Comparison of ENCODE assay signal across 13 cellular contexts in genomic region chr7:107152011-107152410, GRCh38. TPM values are rescaled to one million over a fixed set of nuclear protein-coding genes. Genes with fewer than 3 reads are reported as not detected.
DNase-seq lines count a peak whose midpoint lies in the region; TF ChIP-seq lines count a peak whose summit lies in the region.
"Had no signal": no experiment of that assay in that cellular context is flagged by ENCODE, and none has a peak within 500 bp of the region (broad histone marks: within the 10 kb centered on the region; RNA-seq: fewer than 3 reads in every experiment).

No MANE protein-coding gene starts in this region.

- H2BK15ac ChIP-seq in mesenchymal stem cell (ENCODE audit: low read depth, poor library complexity, severe bottlenecking): no peak overlapping the region

- H3K4ac ChIP-seq in mesenchymal stem cell (ENCODE audit: low read depth in 1 of 2, low read length in 2 of 2): no peak overlapping the region

- H2BK120ac ChIP-seq in mesenchymal stem cell (ENCODE audit: low read depth, low read length): no peak overlapping the region

- no peak overlapping the region for H4K91ac ChIP-seq in mesenchymal stem cell (ENCODE audit: low read length)

- H3K9ac ChIP-seq in mammary epithelial cell (ENCODE audit: insufficient read depth, low read length): no peak overlapping the region
- H3K9ac ChIP-seq in mesenchymal stem cell (ENCODE audit: low read length): peak overlapping the region; percentile 9

- no peaks in the 10 kb centered on the region for H3K79me1 ChIP-seq in mesenchymal stem cell (replicated peaks; ENCODE audit: low read length, poor library complexity, severe bottlenecking)

- H2AFZ ChIP-seq in mammary epithelial cell (ENCODE audit: low read depth, low read length) (peak overlapping the region; percentile 53), mesenchymal stem cell (ENCODE audit: low read depth, low read length) (no peak overlapping the region)

- H3K9me3 ChIP-seq in mammary epithelial cell (replicated peaks; ENCODE audit: insufficient read depth, low read length) (no peaks in the 10 kb centered on the region), mesenchymal stem cell (ENCODE audit: control insufficient read depth, low read length) (no peaks in the 10 kb centered on the region), ascending aorta (no peaks in the 10 kb centered on the region)
- H3K9me3 ChIP-seq: heart left ventricle had no signal

- H3K14ac ChIP-seq in mesenchymal stem cell (ENCODE audit: low read length in 2 of 2): no peak overlapping the region

- no peak overlapping the region for H4K8ac ChIP-seq in mesenchymal stem cell (ENCODE audit: low read length)

- DNase-seq in EH (ENCODE audit: low read depth): peak; percentile 73
- DNase-seq in M059J (ENCODE audit: low read depth): peak; percentile 71
- peak; percentile 73 for DNase-seq in mammary epithelial cell
- DNase-seq in mesenchymal stem cell: peak; percentile 57
- DNase-seq in iPS-NIHi11 (ENCODE audit: low spot score): no peak
- no peak for DNase-seq in ascending aorta (ENCODE audit: low spot score in 2 of 2)
- no peak for DNase-seq in GM20000 (ENCODE audit: low spot score)
- no peak for DNase-seq in C1 segment of cervical spinal cord (lab: John Stamatoyannopoulos, UW)
- DNase-seq: activated CD4-positive, CD25-positive, alpha-beta regulatory T cell treated with anti-CD3 and anti-CD28 coated beads, Interleukin-2, amount 50 U/mL, for 72 hours; activated T-cell treated with anti-CD3 and anti-CD28 coated beads, Interleukin-2, amount 50 U/mL, for 24 hours; CD4-positive, CD25-positive, alpha-beta regulatory T cell; heart left ventricle; NCI-H1694 treated with DMSO at 0.1 percent for 48 hours had no signal

- H3K27me3 ChIP-seq in mammary epithelial cell (ENCODE audit: insufficient read depth, low read length): no peaks in the 10 kb centered on the region
- no peaks in the 10 kb centered on the region for H3K27me3 ChIP-seq in mesenchymal stem cell (ENCODE audit: control insufficient read depth in 1 of 2, insufficient read depth in 1 of 2, low read length in 2 of 2)
- no peaks in the 10 kb centered on the region for H3K27me3 ChIP-seq in ascending aorta
- H3K27me3 ChIP-seq: heart left ventricle had no signal

- no peak overlapping the region for H3K18ac ChIP-seq in mesenchymal stem cell (ENCODE audit: low read depth in 1 of 2, low read length in 2 of 2)

- dilution Hi-C loops in mammary epithelial cell (cut with HindIII; ENCODE audit: low sequenced_read_pairs): no loop called here

- no peak overlapping the region for H2BK12ac ChIP-seq in mesenchymal stem cell (ENCODE audit: low read length in 2 of 2)

- H3K27ac ChIP-seq in mammary epithelial cell (ENCODE audit: insufficient read depth, low read depth, low read length) (no peak overlapping the region), mesenchymal stem cell (ENCODE audit: low read length, poor library complexity, severe bottlenecking) (no peak overlapping the region), ascending aorta (no peak overlapping the region)
- H3K27ac ChIP-seq: heart left ventricle had no signal

- in situ Hi-C loops in mammary epithelial cell (cut with MboI; ENCODE audit: low sequenced_read_pairs in 2 of 2): loop anchor here (5.0 to 10.0 kb wide), 2 partner anchors 357 to 360 kb away; no protein-coding TSS in a partner anchor

- H3K4me3 ChIP-seq in mammary epithelial cell (replicated peaks in 1 of 3; ENCODE audit: insufficient read depth in 1 of 3, low read depth in 2 of 3, low read length in 3 of 3) (no peak overlapping the region), mesenchymal stem cell (ENCODE audit: insufficient read depth in 1 of 2, low read depth in 1 of 2, low read length in 2 of 2) (no peak overlapping the region), ascending aorta (no peak overlapping the region)
- H3K4me3 ChIP-seq: heart left ventricle had no signal

- no peak overlapping the region for H3K23ac ChIP-seq in mesenchymal stem cell (ENCODE audit: low read length in 2 of 2)

- BruUV-seq in mammary epithelial cell (replicated peaks; lab: Mats Ljungman, UMichigan): no TSS peak

- no peaks in the 10 kb centered on the region for H3K79me2 ChIP-seq in mammary epithelial cell (ENCODE audit: insufficient read depth, low read length)

- H3K4me2 ChIP-seq in mammary epithelial cell (ENCODE audit: insufficient read depth, low read depth, low read length): no peak overlapping the region
- H3K4me2 ChIP-seq in mesenchymal stem cell (ENCODE audit: low read length, poor library complexity, severe bottlenecking): no peak overlapping the region

- CTCF ChIA-PET in mammary epithelial cell (lab: Charles Lee; ENCODE audit: low non-redundant PET): interaction anchor here (0.6 kb wide), 2 partner anchors 205 to 260 kb away, joined by 3 to 5 read pairs; no protein-coding TSS in a partner anchor

- TF ChIP-seq CTCF in mammary epithelial cell (conservative IDR thresholded peaks at IDR 0.05 in 1 of 2, IDR thresholded peaks at IDR 0.05 in 1 of 2; ENCODE audit: extremely low read depth in 1 of 2, insufficient read depth in 1 of 2, low read depth in 1 of 2, low read length in 2 of 2): peak in 1 of 2 donors; percentile 46
- TF ChIP-seq CTCF in ascending aorta (IDR thresholded peaks at IDR 0.05): no peak
- no peak for TF ChIP-seq CTCF in GM20000 (IDR thresholded peaks at IDR 0.05; ENCODE audit: extremely low read depth, missing control alignments)

- no peak overlapping the region for H2BK5ac ChIP-seq in mesenchymal stem cell (ENCODE audit: low read depth, low read length, poor library complexity, severe bottlenecking)

- H3K4me1 ChIP-seq in mammary epithelial cell (ENCODE audit: insufficient read depth, low read length): peaks cover 13% of the 10 kb centered on the region
- peaks cover 3% of the 10 kb centered on the region for H3K4me1 ChIP-seq in mesenchymal stem cell (ENCODE audit: control insufficient read depth, insufficient read depth, low read depth, low read length)
- peaks cover 0 to 2% of the 10 kb centered on the region in 2 donors for H3K4me1 ChIP-seq in ascending aorta

- no peaks in the 10 kb centered on the region for H3K36me3 ChIP-seq in mammary epithelial cell (ENCODE audit: insufficient read depth, low read length)
- no peaks in the 10 kb centered on the region for H3K36me3 ChIP-seq in mesenchymal stem cell (ENCODE audit: control insufficient read depth in 1 of 2, insufficient read depth in 2 of 2, low read depth in 1 of 2, low read length in 2 of 2)
- no peaks in the 10 kb centered on the region for H3K36me3 ChIP-seq in ascending aorta

- H4K20me1 ChIP-seq in mammary epithelial cell (ENCODE audit: insufficient read depth, low read length): no peaks in the 10 kb centered on the region

- 20% methylated on average over 4 of the region's 4 CpGs for WGBS in mammary epithelial cell (ENCODE audit: low coverage, missing lambda C conversion rate)
- 51% methylated on average over 4 of the region's 4 CpGs for WGBS in mesenchymal stem cell

- no peak overlapping the region for H2AK5ac ChIP-seq in mesenchymal stem cell (ENCODE audit: low read length, severe bottlenecking)

- intact Hi-C loops in mammary epithelial cell (cut with micrococcal nuclease) (loop anchor here (1.0 to 5.0 kb wide), 2 partner anchors 17 to 350 kb away; partner anchors contain the start of gene HBP1), ascending aorta (cut with DNase I) (loop anchor here (5.0 kb wide), 1 partner anchor 205 kb away; no protein-coding TSS in a partner anchor)

RNA-seq across cellular contexts. Expression of gene HBP1, which starts 16.8 kb away (rescaled TPM):
- 61.5 and 73.1 TPM in 2 replicates for total RNA-seq in M059J (2014; rRNA removed; shearing (Covaris generic))
- 10 to 100 TPM; 23.6 to 52.3 TPM for total RNA-seq in mammary epithelial cell
- 18.0 TPM for polyA plus RNA-seq in mammary epithelial cell
- polyA minus RNA-seq in mammary epithelial cell: 25.1 TPM
- polyA plus RNA-seq in mesenchymal stem cell (2013, experiment 1 of 2): 39.5 TPM
- polyA plus RNA-seq in mesenchymal stem cell (2013, experiment 2 of 2): 40.4 TPM
- 62.2 TPM for total RNA-seq in ascending aorta

Comparison
In these comparisons a context has a peak if more than half of its experiments do, and no peak if none do; other contexts are left out.
1. DNase-seq: peak in EH (single experiment), M059J (single experiment), mammary epithelial cell (single experiment) and mesenchymal stem cell (single experiment); none in iPS-NIHi11 (single experiment), ascending aorta (0 of 2), GM20000 (single experiment) and C1 segment of cervical spinal cord (0 of 14).